1 cellular context compared by ENCODE assay signal in the genomic region with DNA sequence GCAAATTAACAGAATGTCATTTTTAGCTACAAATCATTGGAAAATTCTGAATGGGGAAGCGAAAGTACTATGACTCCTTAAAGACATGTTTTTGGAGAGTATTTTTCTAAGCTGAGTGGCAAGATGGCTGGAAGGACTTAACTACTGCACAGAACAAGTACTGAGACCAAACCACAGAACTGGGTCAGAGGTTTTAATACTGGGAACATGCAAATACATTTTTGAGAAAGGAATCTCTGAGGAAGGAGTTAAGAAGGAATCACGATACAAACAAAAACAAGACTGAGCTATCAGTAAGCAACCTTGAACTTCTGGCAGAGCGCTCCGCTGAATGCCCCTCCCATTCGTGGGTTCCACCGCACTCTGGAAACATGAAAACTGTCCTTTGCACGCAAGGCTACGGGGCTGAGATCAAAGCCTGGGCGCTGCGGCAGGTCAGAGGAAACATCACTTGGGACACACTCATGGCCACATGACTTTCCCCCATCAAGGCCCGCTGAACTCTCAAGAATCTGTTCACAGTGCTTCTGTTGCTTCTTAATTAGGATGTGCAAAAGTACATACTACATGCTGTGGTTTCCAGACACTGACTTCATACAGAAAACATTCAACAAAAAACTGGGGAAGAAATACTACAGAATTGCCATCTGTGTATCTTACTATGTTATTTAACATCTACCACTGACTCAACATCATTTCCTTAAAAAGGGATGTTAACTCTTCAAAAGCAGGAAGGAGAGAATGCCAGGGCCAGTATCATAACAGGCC.
TF ChIP-seq lines count a peak whose summit lies in the region.

No MANE protein-coding gene starts in this region.

TF ChIP-seq in HepG2, 621 proteins besides CTCF, POLR2A, EP300 and RAD21 (continued from another document and continues in another):
- TF ChIP-seq, protein P1, sequence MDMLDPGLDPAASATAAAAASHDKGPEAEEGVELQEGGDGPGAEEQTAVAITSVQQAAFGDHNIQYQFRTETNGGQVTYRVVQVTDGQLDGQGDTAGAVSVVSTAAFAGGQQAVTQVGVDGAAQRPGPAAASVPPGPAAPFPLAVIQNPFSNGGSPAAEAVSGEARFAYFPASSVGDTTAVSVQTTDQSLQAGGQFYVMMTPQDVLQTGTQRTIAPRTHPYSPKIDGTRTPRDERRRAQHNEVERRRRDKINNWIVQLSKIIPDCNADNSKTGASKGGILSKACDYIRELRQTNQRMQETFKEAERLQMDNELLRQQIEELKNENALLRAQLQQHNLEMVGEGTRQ (IDR thresholded peaks at IDR 0.05; ENCODE audit: low read depth, low read length): peak; percentile 71
- TF ChIP-seq, protein P1 (CRISPR knock-in tag; IDR thresholded peaks at IDR 0.05; ENCODE audit: borderline replicate concordance): peak; percentile 89
- TF ChIP-seq, protein P2, sequence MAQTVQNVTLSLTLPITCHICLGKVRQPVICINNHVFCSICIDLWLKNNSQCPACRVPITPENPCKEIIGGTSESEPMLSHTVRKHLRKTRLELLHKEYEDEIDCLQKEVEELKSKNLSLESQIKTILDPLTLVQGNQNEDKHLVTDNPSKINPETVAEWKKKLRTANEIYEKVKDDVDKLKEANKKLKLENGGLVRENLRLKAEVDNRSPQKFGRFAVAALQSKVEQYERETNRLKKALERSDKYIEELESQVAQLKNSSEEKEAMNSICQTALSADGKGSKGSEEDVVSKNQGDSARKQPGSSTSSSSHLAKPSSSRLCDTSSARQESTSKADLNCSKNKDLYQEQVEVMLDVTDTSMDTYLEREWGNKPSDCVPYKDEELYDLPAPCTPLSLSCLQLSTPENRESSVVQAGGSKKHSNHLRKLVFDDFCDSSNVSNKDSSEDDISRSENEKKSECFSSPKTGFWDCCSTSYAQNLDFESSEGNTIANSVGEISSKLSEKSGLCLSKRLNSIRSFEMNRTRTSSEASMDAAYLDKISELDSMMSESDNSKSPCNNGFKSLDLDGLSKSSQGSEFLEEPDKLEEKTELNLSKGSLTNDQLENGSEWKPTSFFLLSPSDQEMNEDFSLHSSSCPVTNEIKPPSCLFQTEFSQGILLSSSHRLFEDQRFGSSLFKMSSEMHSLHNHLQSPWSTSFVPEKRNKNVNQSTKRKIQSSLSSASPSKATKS (CRISPR knock-in tag; IDR thresholded peaks at IDR 0.05): no peak
- TF ChIP-seq, protein P3, sequence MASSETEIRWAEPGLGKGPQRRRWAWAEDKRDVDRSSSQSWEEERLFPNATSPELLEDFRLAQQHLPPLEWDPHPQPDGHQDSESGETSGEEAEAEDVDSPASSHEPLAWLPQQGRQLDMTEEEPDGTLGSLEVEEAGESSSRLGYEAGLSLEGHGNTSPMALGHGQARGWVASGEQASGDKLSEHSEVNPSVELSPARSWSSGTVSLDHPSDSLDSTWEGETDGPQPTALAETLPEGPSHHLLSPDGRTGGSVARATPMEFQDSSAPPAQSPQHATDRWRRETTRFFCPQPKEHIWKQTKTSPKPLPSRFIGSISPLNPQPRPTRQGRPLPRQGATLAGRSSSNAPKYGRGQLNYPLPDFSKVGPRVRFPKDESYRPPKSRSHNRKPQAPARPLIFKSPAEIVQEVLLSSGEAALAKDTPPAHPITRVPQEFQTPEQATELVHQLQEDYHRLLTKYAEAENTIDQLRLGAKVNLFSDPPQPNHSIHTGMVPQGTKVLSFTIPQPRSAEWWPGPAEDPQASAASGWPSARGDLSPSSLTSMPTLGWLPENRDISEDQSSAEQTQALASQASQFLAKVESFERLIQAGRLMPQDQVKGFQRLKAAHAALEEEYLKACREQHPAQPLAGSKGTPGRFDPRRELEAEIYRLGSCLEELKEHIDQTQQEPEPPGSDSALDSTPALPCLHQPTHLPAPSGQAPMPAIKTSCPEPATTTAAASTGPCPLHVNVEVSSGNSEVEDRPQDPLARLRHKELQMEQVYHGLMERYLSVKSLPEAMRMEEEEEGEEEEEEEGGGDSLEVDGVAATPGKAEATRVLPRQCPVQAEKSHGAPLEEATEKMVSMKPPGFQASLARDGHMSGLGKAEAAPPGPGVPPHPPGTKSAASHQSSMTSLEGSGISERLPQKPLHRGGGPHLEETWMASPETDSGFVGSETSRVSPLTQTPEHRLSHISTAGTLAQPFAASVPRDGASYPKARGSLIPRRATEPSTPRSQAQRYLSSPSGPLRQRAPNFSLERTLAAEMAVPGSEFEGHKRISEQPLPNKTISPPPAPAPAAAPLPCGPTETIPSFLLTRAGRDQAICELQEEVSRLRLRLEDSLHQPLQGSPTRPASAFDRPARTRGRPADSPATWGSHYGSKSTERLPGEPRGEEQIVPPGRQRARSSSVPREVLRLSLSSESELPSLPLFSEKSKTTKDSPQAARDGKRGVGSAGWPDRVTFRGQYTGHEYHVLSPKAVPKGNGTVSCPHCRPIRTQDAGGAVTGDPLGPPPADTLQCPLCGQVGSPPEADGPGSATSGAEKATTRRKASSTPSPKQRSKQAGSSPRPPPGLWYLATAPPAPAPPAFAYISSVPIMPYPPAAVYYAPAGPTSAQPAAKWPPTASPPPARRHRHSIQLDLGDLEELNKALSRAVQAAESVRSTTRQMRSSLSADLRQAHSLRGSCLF (CRISPR knock-in tag; IDR thresholded peaks at IDR 0.05; ENCODE audit: borderline replicate concordance): no peak
- TF ChIP-seq HNF4A (CRISPR knock-in tag; IDR thresholded peaks at IDR 0.05) (peak; percentile 99), CEBPB (IDR thresholded peaks at IDR 0.05; ENCODE audit: borderline replicate concordance, low read depth, low read length) (peak; percentile 44; the same call in 1 of the 2 replicates), ZNF326 (CRISPR knock-in tag; IDR thresholded peaks at IDR 0.05; ENCODE audit: borderline replicate concordance) (no peak), ISL2 (CRISPR knock-in tag; IDR thresholded peaks at IDR 0.05) (peak; percentile 95), RELA (CRISPR knock-in tag; IDR thresholded peaks at IDR 0.05) (no peak), JUNB (CRISPR knock-in tag; IDR thresholded peaks at IDR 0.05; ENCODE audit: borderline replicate concordance) (no peak), MED8 (CRISPR knock-in tag; IDR thresholded peaks at IDR 0.05; ENCODE audit: insufficient replicate concordance) (peak; percentile 56), ZNF761 (CRISPR knock-in tag; conservative IDR thresholded peaks at IDR 0.05) (peak; percentile 90; the same call in 1 of the 2 replicates), ZBTB38 (CRISPR knock-in tag; IDR thresholded peaks at IDR 0.05) (peak; percentile 95), FOXJ3 (CRISPR knock-in tag; IDR thresholded peaks at IDR 0.05; ENCODE audit: borderline replicate concordance) (peak; percentile 95), HNRNPLL (IDR thresholded peaks at IDR 0.05; ENCODE audit: low read depth, low read length, poor library complexity, severe bottlenecking) (peak; percentile 73), RFX1 (IDR thresholded peaks at IDR 0.05) (no peak), SP2 (CRISPR knock-in tag; IDR thresholded peaks at IDR 0.05) (no peak), TAF15 (IDR thresholded peaks at IDR 0.05; ENCODE audit: low read depth, low read length, poor library complexity, severe bottlenecking) (no peak), ZNF629 (CRISPR knock-in tag; conservative IDR thresholded peaks at IDR 0.05) (0 out of 2 replicates have a peak, but pooled peaks have one; percentile 11), AHR (CRISPR knock-in tag; IDR thresholded peaks at IDR 0.05) (peak; percentile 100), ZNF564 (CRISPR knock-in tag; IDR thresholded peaks at IDR 0.05) (peak; percentile 92; the same call in 1 of the 2 replicates), SMARCE1 (IDR thresholded peaks at IDR 0.05; ENCODE audit: borderline replicate concordance) (no peak), PHF8 (CRISPR knock-in tag; IDR thresholded peaks at IDR 0.05) (peak; percentile 57), ZNF10 (CRISPR knock-in tag; IDR thresholded peaks at IDR 0.05; ENCODE audit: borderline replicate concordance, low read depth) (no peak), HMG20A (CRISPR knock-in tag; IDR thresholded peaks at IDR 0.05; ENCODE audit: borderline replicate concordance) (peak; percentile 97), ZNF3 (CRISPR knock-in tag; IDR thresholded peaks at IDR 0.05) (peak; percentile 69; the same call in 1 of the 2 replicates), ARID2 (CRISPR knock-in tag; IDR thresholded peaks at IDR 0.05; ENCODE audit: borderline replicate concordance) (peak; percentile 92), XRCC5 (optimal IDR thresholded peaks at IDR 0.05; ENCODE audit: low read length) (peak; percentile 95), GABPA (IDR thresholded peaks at IDR 0.05; ENCODE audit: low read depth, low read length) (no peak), GABPA (CRISPR knock-in tag; IDR thresholded peaks at IDR 0.05; ENCODE audit: low read depth) (peak; percentile 67), FOXP1 (IDR thresholded peaks at IDR 0.05) (no peak), FOXP1 (CRISPR knock-in tag; IDR thresholded peaks at IDR 0.05) (peak; percentile 98), NRL (CRISPR knock-in tag; IDR thresholded peaks at IDR 0.05; ENCODE audit: borderline replicate concordance) (no peak), ZNF101 (CRISPR knock-in tag; IDR thresholded peaks at IDR 0.05; ENCODE audit: borderline replicate concordance, low read depth) (no peak; the same call in 1 of the 2 replicates), ZBTB7B (CRISPR knock-in tag; IDR thresholded peaks at IDR 0.05) (peak; percentile 85)
- TF ChIP-seq, protein P4, sequence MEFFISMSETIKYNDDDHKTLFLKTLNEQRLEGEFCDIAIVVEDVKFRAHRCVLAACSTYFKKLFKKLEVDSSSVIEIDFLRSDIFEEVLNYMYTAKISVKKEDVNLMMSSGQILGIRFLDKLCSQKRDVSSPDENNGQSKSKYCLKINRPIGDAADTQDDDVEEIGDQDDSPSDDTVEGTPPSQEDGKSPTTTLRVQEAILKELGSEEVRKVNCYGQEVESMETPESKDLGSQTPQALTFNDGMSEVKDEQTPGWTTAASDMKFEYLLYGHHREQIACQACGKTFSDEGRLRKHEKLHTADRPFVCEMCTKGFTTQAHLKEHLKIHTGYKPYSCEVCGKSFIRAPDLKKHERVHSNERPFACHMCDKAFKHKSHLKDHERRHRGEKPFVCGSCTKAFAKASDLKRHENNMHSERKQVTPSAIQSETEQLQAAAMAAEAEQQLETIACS (CRISPR knock-in tag; IDR thresholded peaks at IDR 0.05): no peak
- TF ChIP-seq, protein P5, sequence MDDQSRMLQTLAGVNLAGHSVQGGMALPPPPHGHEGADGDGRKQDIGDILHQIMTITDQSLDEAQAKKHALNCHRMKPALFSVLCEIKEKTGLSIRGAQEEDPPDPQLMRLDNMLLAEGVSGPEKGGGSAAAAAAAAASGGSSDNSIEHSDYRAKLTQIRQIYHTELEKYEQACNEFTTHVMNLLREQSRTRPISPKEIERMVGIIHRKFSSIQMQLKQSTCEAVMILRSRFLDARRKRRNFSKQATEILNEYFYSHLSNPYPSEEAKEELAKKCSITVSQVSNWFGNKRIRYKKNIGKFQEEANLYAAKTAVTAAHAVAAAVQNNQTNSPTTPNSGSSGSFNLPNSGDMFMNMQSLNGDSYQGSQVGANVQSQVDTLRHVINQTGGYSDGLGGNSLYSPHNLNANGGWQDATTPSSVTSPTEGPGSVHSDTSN (CRISPR knock-in tag; IDR thresholded peaks at IDR 0.05; ENCODE audit: borderline replicate concordance): no peak
- TF ChIP-seq, protein P6, sequence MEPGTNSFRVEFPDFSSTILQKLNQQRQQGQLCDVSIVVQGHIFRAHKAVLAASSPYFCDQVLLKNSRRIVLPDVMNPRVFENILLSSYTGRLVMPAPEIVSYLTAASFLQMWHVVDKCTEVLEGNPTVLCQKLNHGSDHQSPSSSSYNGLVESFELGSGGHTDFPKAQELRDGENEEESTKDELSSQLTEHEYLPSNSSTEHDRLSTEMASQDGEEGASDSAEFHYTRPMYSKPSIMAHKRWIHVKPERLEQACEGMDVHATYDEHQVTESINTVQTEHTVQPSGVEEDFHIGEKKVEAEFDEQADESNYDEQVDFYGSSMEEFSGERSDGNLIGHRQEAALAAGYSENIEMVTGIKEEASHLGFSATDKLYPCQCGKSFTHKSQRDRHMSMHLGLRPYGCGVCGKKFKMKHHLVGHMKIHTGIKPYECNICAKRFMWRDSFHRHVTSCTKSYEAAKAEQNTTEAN (CRISPR knock-in tag; conservative IDR thresholded peaks at IDR 0.05): peak; percentile 97
- TF ChIP-seq, protein P7, sequence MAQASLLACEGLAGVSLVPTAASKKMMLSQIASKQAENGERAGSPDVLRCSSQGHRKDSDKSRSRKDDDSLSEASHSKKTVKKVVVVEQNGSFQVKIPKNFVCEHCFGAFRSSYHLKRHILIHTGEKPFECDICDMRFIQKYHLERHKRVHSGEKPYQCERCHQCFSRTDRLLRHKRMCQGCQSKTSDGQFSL (CRISPR knock-in tag; IDR thresholded peaks at IDR 0.05): peak; percentile 68
- TF ChIP-seq, protein P8, sequence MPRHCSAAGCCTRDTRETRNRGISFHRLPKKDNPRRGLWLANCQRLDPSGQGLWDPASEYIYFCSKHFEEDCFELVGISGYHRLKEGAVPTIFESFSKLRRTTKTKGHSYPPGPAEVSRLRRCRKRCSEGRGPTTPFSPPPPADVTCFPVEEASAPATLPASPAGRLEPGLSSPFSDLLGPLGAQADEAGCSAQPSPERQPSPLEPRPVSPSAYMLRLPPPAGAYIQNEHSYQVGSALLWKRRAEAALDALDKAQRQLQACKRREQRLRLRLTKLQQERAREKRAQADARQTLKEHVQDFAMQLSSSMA (CRISPR knock-in tag; IDR thresholded peaks at IDR 0.05): 0 out of 2 replicates have a peak, but pooled peaks have one; percentile 57
- TF ChIP-seq, protein P9, sequence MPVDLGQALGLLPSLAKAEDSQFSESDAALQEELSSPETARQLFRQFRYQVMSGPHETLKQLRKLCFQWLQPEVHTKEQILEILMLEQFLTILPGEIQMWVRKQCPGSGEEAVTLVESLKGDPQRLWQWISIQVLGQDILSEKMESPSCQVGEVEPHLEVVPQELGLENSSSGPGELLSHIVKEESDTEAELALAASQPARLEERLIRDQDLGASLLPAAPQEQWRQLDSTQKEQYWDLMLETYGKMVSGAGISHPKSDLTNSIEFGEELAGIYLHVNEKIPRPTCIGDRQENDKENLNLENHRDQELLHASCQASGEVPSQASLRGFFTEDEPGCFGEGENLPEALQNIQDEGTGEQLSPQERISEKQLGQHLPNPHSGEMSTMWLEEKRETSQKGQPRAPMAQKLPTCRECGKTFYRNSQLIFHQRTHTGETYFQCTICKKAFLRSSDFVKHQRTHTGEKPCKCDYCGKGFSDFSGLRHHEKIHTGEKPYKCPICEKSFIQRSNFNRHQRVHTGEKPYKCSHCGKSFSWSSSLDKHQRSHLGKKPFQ (CRISPR knock-in tag; IDR thresholded peaks at IDR 0.05; ENCODE audit: insufficient replicate concordance): peak; percentile 52
- TF ChIP-seq, protein P10, sequence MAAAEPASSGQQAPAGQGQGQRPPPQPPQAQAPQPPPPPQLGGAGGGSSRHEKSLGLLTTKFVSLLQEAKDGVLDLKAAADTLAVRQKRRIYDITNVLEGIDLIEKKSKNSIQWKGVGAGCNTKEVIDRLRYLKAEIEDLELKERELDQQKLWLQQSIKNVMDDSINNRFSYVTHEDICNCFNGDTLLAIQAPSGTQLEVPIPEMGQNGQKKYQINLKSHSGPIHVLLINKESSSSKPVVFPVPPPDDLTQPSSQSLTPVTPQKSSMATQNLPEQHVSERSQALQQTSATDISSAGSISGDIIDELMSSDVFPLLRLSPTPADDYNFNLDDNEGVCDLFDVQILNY (CRISPR knock-in tag; conservative IDR thresholded peaks at IDR 0.05): no peak
